16 cellular contexts compared by ENCODE assay signal in the genomic region with DNA sequence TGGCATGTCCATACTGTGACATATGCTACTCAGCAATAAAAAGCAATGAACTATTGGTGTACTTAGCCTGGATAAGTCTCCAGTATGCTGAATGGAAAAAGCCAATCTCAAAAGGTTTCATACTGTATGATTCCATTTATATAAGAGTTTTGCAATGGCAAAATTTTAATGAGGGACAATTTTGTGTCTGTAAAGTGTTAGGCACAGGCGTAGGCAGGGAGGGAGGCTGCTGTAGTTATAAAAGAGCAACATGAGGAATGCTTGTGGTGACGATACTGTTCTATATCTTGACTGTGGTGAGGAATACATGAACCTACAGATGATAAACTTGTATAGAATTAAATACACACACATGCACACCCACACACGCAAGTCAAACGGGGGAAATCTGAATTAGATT. TPM values are rescaled to one million over a fixed set of nuclear protein-coding genes. Genes with fewer than 3 reads are reported as not detected.
DNase-seq lines count a peak whose midpoint lies in the region; TF ChIP-seq lines count a peak whose summit lies in the region.
"Had no signal": no experiment of that assay in that cellular context is flagged by ENCODE, and none has a peak within 500 bp of the region (broad histone marks: within the 10 kb centered on the region; RNA-seq: fewer than 3 reads in every experiment).

No MANE protein-coding gene starts in this region.

- no peaks in the 10 kb centered on the region for H3K27me3 Mint-ChIP-seq in glutamatergic neuron (ENCODE audit: unreplicated experiment)
- H3K27me3 Mint-ChIP-seq in T-helper 2 cell treated with Interferon-gamma antibody and Interleukin-4, amounts not matched to agents 5 μg/mL and 100 μg/mL, for 36 hours (ENCODE audit: low read depth) = no peaks in the 10 kb centered on the region
- H3K27me3 Mint-ChIP-seq: CD4-positive, alpha-beta T cell had no signal

- peak overlapping the region; percentile 48 for H3K27ac Mint-ChIP-seq in glutamatergic neuron (ENCODE audit: unreplicated experiment)
- no peak overlapping the region for H3K27ac Mint-ChIP-seq in T-helper 2 cell treated with Interferon-gamma antibody and Interleukin-4, amounts not matched to agents 5 μg/mL and 100 μg/mL, for 36 hours
- H3K27ac Mint-ChIP-seq: CD4-positive, alpha-beta T cell; IgD-negative memory B cell had no signal

- no peaks in the 10 kb centered on the region for H3K9me3 Mint-ChIP-seq in glutamatergic neuron (ENCODE audit: unreplicated experiment)
- no peaks in the 10 kb centered on the region for H3K9me3 Mint-ChIP-seq in T-helper 2 cell treated with Interferon-gamma antibody and Interleukin-4, amounts not matched to agents 5 μg/mL and 100 μg/mL, for 36 hours
- H3K9me3 Mint-ChIP-seq: CD4-positive, alpha-beta T cell had no signal

- DNase-seq in NCI-H82 (lab: John Stamatoyannopoulos, UW) (peak; percentile 20), NCI-H82 treated with DMSO at 0.1 percent for 48 hours (lab: John Stamatoyannopoulos, UW; ENCODE audit: unreplicated experiment) (no peak), NCI-H524 treated with DMSO at 0.1 percent for 48 hours (lab: John Stamatoyannopoulos, UW) (peak; percentile 81), glutamatergic neuron (no peak), superior temporal gyrus (ENCODE audit: extremely low spot score) (peak; percentile 63), NCI-H2107 treated with DMSO at 0.1 percent for 48 hours (lab: John Stamatoyannopoulos, UW; ENCODE audit: unreplicated experiment) (no peak)
- no peak for DNase-seq in T-helper 2 cell treated with Interferon-gamma antibody and Interleukin-4, amounts not matched to agents 5 μg/mL and 100 μg/mL, for 36 hours (ENCODE audit: low spot score)
- DNase-seq: AML-193; Caco-2; CD4-positive, alpha-beta T cell; DMS53; DND-41; EL; H9 had no signal

- H3K4me3 Mint-ChIP-seq in glutamatergic neuron (ENCODE audit: unreplicated experiment) = peak overlapping the region; percentile 13
- no peak overlapping the region for H3K4me3 Mint-ChIP-seq in T-helper 2 cell treated with Interferon-gamma antibody and Interleukin-4, amounts not matched to agents 5 μg/mL and 100 μg/mL, for 36 hours
- H3K4me3 Mint-ChIP-seq: CD4-positive, alpha-beta T cell; H9; IgD-negative memory B cell had no signal

- peaks cover 26% of the 10 kb centered on the region for H3K4me1 Mint-ChIP-seq in glutamatergic neuron (ENCODE audit: low read depth, unreplicated experiment)
- H3K4me1 Mint-ChIP-seq in T-helper 2 cell treated with Interferon-gamma antibody and Interleukin-4, amounts not matched to agents 5 μg/mL and 100 μg/mL, for 36 hours (ENCODE audit: low read depth) = no peaks in the 10 kb centered on the region
- H3K4me1 Mint-ChIP-seq: IgD-negative memory B cell had no signal

- no peak for TF ChIP-seq CTCF in glutamatergic neuron (IDR thresholded peaks at IDR 0.05; ENCODE audit: partially characterized antibody, unreplicated experiment)

- H3K36me3 Mint-ChIP-seq in glutamatergic neuron (ENCODE audit: unreplicated experiment) = no peaks in the 10 kb centered on the region
- H3K36me3 Mint-ChIP-seq in T-helper 2 cell treated with Interferon-gamma antibody and Interleukin-4, amounts not matched to agents 5 μg/mL and 100 μg/mL, for 36 hours (ENCODE audit: low read depth) = no peaks in the 10 kb centered on the region
- H3K36me3 Mint-ChIP-seq: IgD-negative memory B cell had no signal

RNA-seq across cellular contexts. Expression of a gene that starts 44.2 kb away (rescaled TPM):
- 37.4 TPM for total RNA-seq in glutamatergic neuron (ENCODE audit: unreplicated experiment)
- total RNA-seq: G401 had no signal

Comparison
In these comparisons a context has a peak if more than half of its experiments do, and no peak if none do; other contexts are left out.
1. DNase-seq: peak in NCI-H82 (single experiment), NCI-H524 treated with DMSO at 0.1 percent for 48 hours (single experiment) and superior temporal gyrus (single experiment); none in NCI-H82 treated with DMSO at 0.1 percent for 48 hours (single experiment), glutamatergic neuron (single experiment), T-helper 2 cell treated with Interferon-gamma antibody and Interleukin-4, amounts not matched to agents 5 μg/mL and 100 μg/mL, for 36 hours (single experiment) and NCI-H2107 treated with DMSO at 0.1 percent for 48 hours (single experiment).